ENCODE assay signal across 19 cellular contexts in genomic region chr2:51263921-51264320, GRCh38.
DNase-seq lines count a peak whose midpoint lies in the region; ATAC-seq and TF ChIP-seq lines count a peak whose summit lies in the region.
"Had no signal": no experiment of that assay in that cellular context is flagged by ENCODE, and none has a peak within 500 bp of the region (broad histone marks: within the 10 kb centered on the region; RNA-seq: fewer than 3 reads in every experiment).

No MANE protein-coding gene starts in this region.

- CTCF ChIA-PET in WTC11 (lab: Charles Lee), result no interaction called here

- H3K4me3 ChIP-seq in GM23338, result no peak overlapping the region
- H3K4me3 ChIP-seq in HUES6 (ENCODE audit: low read depth, low read length), result no peak overlapping the region; the same call in 1 of the 2 replicates
- H3K4me3 ChIP-seq in sigmoid colon, result no peak overlapping the region
- H3K4me3 ChIP-seq: HAP-1 had no signal

- H3K4me1 Mint-ChIP-seq in GM23338 (peaks cover 28% of the 10 kb centered on the region), WTC11 (peaks cover 39% of the 10 kb centered on the region)
- H3K4me1 Mint-ChIP-seq: CD14-positive monocyte had no signal

- no peak overlapping the region for H2AFZ ChIP-seq in GM23338

- H3K27ac ChIP-seq in GM23338 (ENCODE audit: low read depth), result 0 out of 2 replicates have a peak overlapping the region, but pooled peaks have one; percentile 33
- H3K27ac ChIP-seq in HUES6 (ENCODE audit: low read depth, low read length), result peak overlapping the region; percentile 62; the same call in 1 of the 2 replicates
- H3K27ac ChIP-seq in sigmoid colon, result no peak overlapping the region

- ATAC-seq in GM23338, result no peak
- no peak for ATAC-seq in WTC11
- ATAC-seq: SK-N-SH treated with all-trans-retinoic acid at 6 μM for 48 hours had no signal

- H3K9me3 ChIP-seq in HUES6 (ENCODE audit: control insufficient read depth, insufficient read depth, low read depth, low read length), result 0 out of 2 replicates have a peak, but pooled peaks cover 2% of the 10 kb centered on the region
- no peaks in the 10 kb centered on the region for H3K9me3 ChIP-seq in sigmoid colon
- H3K9me3 ChIP-seq: Caco-2, HAP-1 had no signal

- DNase-seq in GM23338 (ENCODE audit: low spot score) (no peak), NCI-H2107 treated with DMSO at 0.1 percent for 48 hours (lab: John Stamatoyannopoulos, UW; ENCODE audit: unreplicated experiment) (peak; percentile 41), WTC11 (ENCODE audit: low spot score) (no peak), hepatic stellate cell (ENCODE audit: low spot score) (no peak), sigmoid colon (no peak), NCI-H524 (lab: John Stamatoyannopoulos, UW) (no peak)
- DNase-seq: ACHN, AML-193, Caco-2, DMS79, NCI-H1930, OCI-M1, SHP77 treated with DMSO at 0.1 percent for 48 hours, T-helper 1 cell, T1000 had no signal

- no peaks in the 10 kb centered on the region for H3K36me3 Mint-ChIP-seq in GM23338 (ENCODE audit: low read depth)
- H3K36me3 Mint-ChIP-seq in WTC11, result no peaks in the 10 kb centered on the region
- H3K36me3 Mint-ChIP-seq: CD14-positive monocyte had no signal

- H3K4me1 ChIP-seq in GM23338 (ENCODE audit: insufficient read depth), result peaks cover 25% of the 10 kb centered on the region
- peaks cover 29% of the 10 kb centered on the region for H3K4me1 ChIP-seq in HUES6 (ENCODE audit: control insufficient read depth, insufficient read depth, low read length)
- no peaks in the 10 kb centered on the region for H3K4me1 ChIP-seq in sigmoid colon
- H3K4me1 ChIP-seq: Caco-2 had no signal

- POLR2A ChIA-PET in WTC11 (lab: Charles Lee), result no interaction called here

- peak overlapping the region; percentile 49; the same call in 1 of the 2 replicates for H3K27ac Mint-ChIP-seq in GM23338
- peak overlapping the region; percentile 73 for H3K27ac Mint-ChIP-seq in WTC11
- H3K27ac Mint-ChIP-seq: CD14-positive monocyte had no signal

- no peaks in the 10 kb centered on the region for H4K20me1 ChIP-seq in GM23338 (replicated peaks; ENCODE audit: insufficient read depth)

- no peak for TF ChIP-seq CTCF in GM23338 (conservative IDR thresholded peaks at IDR 0.05; ENCODE audit: low read depth in 2 of 2)
- no peak for TF ChIP-seq CTCF in WTC11 (IDR thresholded peaks at IDR 0.05)
- TF ChIP-seq CTCF in sigmoid colon (IDR thresholded peaks at IDR 0.05), result no peak

- peaks cover 5% of the 10 kb centered on the region; the same call in 1 of the 2 replicates for H3K9me2 ChIP-seq in GM23338 (ENCODE audit: insufficient read depth)

- H3K9ac ChIP-seq in HUES6 (ENCODE audit: low read length), result no peak overlapping the region

- intact Hi-C loops in sigmoid colon (cut with DNase I), result no loop called here

- no peak overlapping the region for H3K4me3 Mint-ChIP-seq in GM23338
- 0 out of 2 replicates have a peak overlapping the region, but pooled peaks have one; percentile 33 for H3K4me3 Mint-ChIP-seq in WTC11
- H3K4me3 Mint-ChIP-seq: CD14-positive monocyte had no signal

- no peak for TF ChIP-seq POLR2A in sigmoid colon (IDR thresholded peaks at IDR 0.05)

- no peaks in the 10 kb centered on the region for H3K79me2 ChIP-seq in GM23338 (replicated peaks; ENCODE audit: insufficient read depth)

- H3K27me3 ChIP-seq in GM23338 (ENCODE audit: insufficient read depth), result no peaks in the 10 kb centered on the region
- H3K27me3 ChIP-seq in HUES6 (ENCODE audit: control insufficient read depth, insufficient read depth, low read length), result no peaks in the 10 kb centered on the region
- no peaks in the 10 kb centered on the region for H3K27me3 ChIP-seq in sigmoid colon

- H3K4me2 ChIP-seq in GM23338, result 0 out of 2 replicates have a peak overlapping the region, but pooled peaks have one; percentile 16

- 59 to 83% methylated on average over 3 of the region's 3 CpGs for WGBS in sigmoid colon, 2 donors

- peaks cover 3% of the 10 kb centered on the region for H3K27me3 Mint-ChIP-seq in GM23338 (ENCODE audit: insufficient read depth, low read depth, poor library complexity)
- no peaks in the 10 kb centered on the region for H3K27me3 Mint-ChIP-seq in WTC11 (ENCODE audit: low read depth)

- no peak for TF ChIP-seq EP300 in sigmoid colon (IDR thresholded peaks at IDR 0.05)

- no peaks in the 10 kb centered on the region for H3F3A ChIP-seq in GM23338 (replicated peaks; ENCODE audit: low read depth)

- H3K36me3 ChIP-seq in GM23338 (ENCODE audit: insufficient read depth), result no peaks in the 10 kb centered on the region
- H3K36me3 ChIP-seq in HUES6 (ENCODE audit: control insufficient read depth, insufficient read depth, low read length), result no peaks in the 10 kb centered on the region
- no peaks in the 10 kb centered on the region for H3K36me3 ChIP-seq in sigmoid colon
- H3K36me3 ChIP-seq: HAP-1 had no signal

- no peaks in the 10 kb centered on the region for H3K9me3 Mint-ChIP-seq in GM23338
- H3K9me3 Mint-ChIP-seq in WTC11, result no peaks in the 10 kb centered on the region

TF ChIP-seq in GM23338, 12 proteins besides CTCF, POLR2A, EP300 and RAD21 (continues in another document):
- no peak for TF ChIP-seq POLR2AphosphoS5 (IDR thresholded peaks at IDR 0.05; ENCODE audit: low read depth)
- no peak for TF ChIP-seq REST (IDR thresholded peaks at IDR 0.05; ENCODE audit: unreplicated experiment)

TF ChIP-seq in WTC11, 78 proteins besides CTCF, POLR2A, EP300 and RAD21 (continues in another document):
- no peak for TF ChIP-seq GABPB1 (CRISPR knock-in tag; IDR thresholded peaks at IDR 0.05)
- TF ChIP-seq SMAD4 (CRISPR knock-in tag; IDR thresholded peaks at IDR 0.05), result no peak
- no peak for TF ChIP-seq ZSCAN18 (CRISPR knock-in tag; IDR thresholded peaks at IDR 0.05)
- no peak for TF ChIP-seq ZNF263 (CRISPR knock-in tag; IDR thresholded peaks at IDR 0.05; ENCODE audit: low read depth)
- no peak for TF ChIP-seq ZNF317 (CRISPR knock-in tag; IDR thresholded peaks at IDR 0.05; ENCODE audit: borderline replicate concordance, low read depth)
- TF ChIP-seq ARID4B (CRISPR knock-in tag; IDR thresholded peaks at IDR 0.05; ENCODE audit: borderline replicate concordance), result no peak
- TF ChIP-seq PRRX2 (CRISPR knock-in tag; IDR thresholded peaks at IDR 0.05), result no peak
- no peak for TF ChIP-seq SOX15 (CRISPR knock-in tag; IDR thresholded peaks at IDR 0.05)
- TF ChIP-seq JUN (CRISPR knock-in tag; IDR thresholded peaks at IDR 0.05), result no peak
- no peak for TF ChIP-seq E2F5 (CRISPR knock-in tag; IDR thresholded peaks at IDR 0.05)

Comparison
In these comparisons a context has a peak if more than half of its experiments do, and no peak if none do; other contexts are left out.
1. H3K27ac ChIP-seq: peak in GM23338 (single experiment) and HUES6 (single experiment); none in sigmoid colon (0 of 4).